ENCODE assay signal across 8 cellular contexts in the genomic region with DNA sequence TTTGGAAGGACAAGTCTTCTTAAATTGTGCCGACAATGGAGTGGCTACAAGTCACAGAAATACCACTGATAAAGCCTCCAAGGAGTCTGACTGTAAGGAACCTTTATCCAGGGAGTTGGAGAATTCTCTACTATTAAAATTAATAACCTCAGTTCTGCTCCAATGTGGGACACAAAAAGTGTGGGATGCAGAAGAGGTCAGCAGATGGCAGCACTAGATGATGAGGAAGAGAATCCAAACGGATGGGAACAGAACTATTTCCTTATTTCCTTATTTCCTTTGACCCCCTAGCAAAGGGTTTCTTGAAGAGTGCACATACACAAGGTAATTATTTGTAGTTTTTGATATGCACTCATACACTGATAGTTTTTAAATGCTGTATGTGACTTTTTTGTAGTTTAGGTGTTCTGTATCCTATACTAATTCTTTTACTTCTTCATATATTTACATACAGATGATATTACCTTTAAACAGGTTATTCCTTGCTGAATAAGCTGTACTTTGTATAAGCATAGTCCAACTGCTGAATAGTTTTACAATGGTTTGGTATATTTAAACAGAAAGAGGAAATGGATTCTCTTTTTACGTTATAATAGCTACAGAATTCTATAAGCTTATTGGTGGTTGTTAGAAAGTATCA. TPM values are rescaled to one million over a fixed set of nuclear protein-coding genes. Genes with fewer than 3 reads are reported as not detected.
DNase-seq lines count a peak whose midpoint lies in the region; ATAC-seq, FAIRE-seq and TF ChIP-seq lines count a peak whose summit lies in the region.

No MANE protein-coding gene starts in this region.

- no peaks in the 10 kb centered on the region for H3K27me3 ChIP-seq in OCI-LY3 (ENCODE audit: low read depth, low read length)
- no peaks in the 10 kb centered on the region for H3K27me3 ChIP-seq in esophagus muscularis mucosa
- no peaks in the 10 kb centered on the region for H3K27me3 ChIP-seq in osteoblast (ENCODE audit: insufficient read depth, low read length)

- H3K36me3 ChIP-seq in OCI-LY3 (replicated peaks; ENCODE audit: low read depth, low read length), result no peaks in the 10 kb centered on the region
- H3K36me3 ChIP-seq in esophagus muscularis mucosa, result no peaks in the 10 kb centered on the region
- no peaks in the 10 kb centered on the region for H3K36me3 ChIP-seq in osteoblast (ENCODE audit: insufficient read depth, low read length)

- TF ChIP-seq POLR2A in esophagus muscularis mucosa (IDR thresholded peaks at IDR 0.05; ENCODE audit: low read depth), result no peak

- H3K4me3 ChIP-seq in OCI-LY3 (ENCODE audit: low read length), result no peak overlapping the region
- no peak overlapping the region for H3K4me3 ChIP-seq in esophagus muscularis mucosa
- H3K4me3 ChIP-seq in osteoblast (ENCODE audit: insufficient read depth, low read length), result no peak overlapping the region

- no peak overlapping the region for H3K27ac ChIP-seq in OCI-LY3 (ENCODE audit: low read length)
- H3K27ac ChIP-seq in esophagus muscularis mucosa (replicated peaks in 1 of 4), result no peak overlapping the region
- no peak overlapping the region for H3K27ac ChIP-seq in osteoblast (ENCODE audit: low read depth, low read length)

- H3K79me2 ChIP-seq in OCI-LY3 (ENCODE audit: low read length) (no peaks in the 10 kb centered on the region), osteoblast (ENCODE audit: insufficient read depth, low read length) (no peaks in the 10 kb centered on the region)

- TF ChIP-seq CTCF in OCI-LY3 (IDR thresholded peaks at IDR 0.05; ENCODE audit: low read depth, low read length) (peak; percentile 53), esophagus muscularis mucosa (IDR thresholded peaks at IDR 0.05) (peak; percentile 64 to 81 (median 80)), osteoblast (IDR thresholded peaks at IDR 0.05; ENCODE audit: extremely low read depth, low read depth, low read length) (peak; percentile 62)

- DNase-seq in AG08395 (ENCODE audit: low spot score), result peak; percentile 60
- no peak for DNase-seq in GM19239 (ENCODE audit: insufficient read length, low spot score)
- DNase-seq in esophagus muscularis mucosa (ENCODE audit: extremely low spot score), result no peak
- DNase-seq in osteoblast (ENCODE audit: insufficient read length, low spot score, missing footprints), result no peak

- H4K20me1 ChIP-seq in OCI-LY3 (ENCODE audit: insufficient read depth, low read length) (no peaks in the 10 kb centered on the region), osteoblast (ENCODE audit: insufficient read depth, low read length) (no peaks in the 10 kb centered on the region)

- 57% methylated on average over 3 of the region's 3 CpGs for WGBS in esophagus muscularis mucosa

- no peak for TF ChIP-seq EP300 in esophagus muscularis mucosa (IDR thresholded peaks at IDR 0.05)

- H2AFZ ChIP-seq in OCI-LY3 (ENCODE audit: low read depth, low read length) (no peak overlapping the region), osteoblast (ENCODE audit: low read length) (no peak overlapping the region)

- H3K4me1 ChIP-seq in OCI-LY3 (ENCODE audit: low read length), result no peaks in the 10 kb centered on the region
- no peaks in the 10 kb centered on the region for H3K4me1 ChIP-seq in esophagus muscularis mucosa
- H3K4me1 ChIP-seq in osteoblast (ENCODE audit: insufficient read depth, low read length), result no peaks in the 10 kb centered on the region

- H3K9me3 ChIP-seq in OCI-LY3 (ENCODE audit: insufficient read depth, low read length), result no peaks in the 10 kb centered on the region
- H3K9me3 ChIP-seq in esophagus muscularis mucosa, result no peaks in the 10 kb centered on the region
- H3K9me3 ChIP-seq in osteoblast (ENCODE audit: low read depth, low read length), result no peaks in the 10 kb centered on the region

- peak; percentile 8 for FAIRE-seq in GM19239 (lab: Jason Lieb, UNC)

- intact Hi-C loops in esophagus muscularis mucosa (cut with DNase I), result loop anchor here (2.0 to 5.0 kb wide), 2 partner anchors 40 to 181 kb away; no protein-coding TSS in a partner anchor

- no peak overlapping the region for H3K4me2 ChIP-seq in OCI-LY3 (ENCODE audit: low read length)
- H3K4me2 ChIP-seq in osteoblast (ENCODE audit: insufficient read depth, low read length), result no peak overlapping the region

- ATAC-seq in GM21576 (IDR thresholded peaks at IDR 0.05; ENCODE audit: unreplicated experiment), result no peak
- no peak for ATAC-seq in GM21786 (IDR thresholded peaks at IDR 0.05; ENCODE audit: unreplicated experiment)
- ATAC-seq in GM19395 (IDR thresholded peaks at IDR 0.05; ENCODE audit: unreplicated experiment), result no peak

- no peak overlapping the region for H3K9ac ChIP-seq in OCI-LY3 (ENCODE audit: low read length)

RNA-seq across cellular contexts. Expression of a gene that starts 25.6 kb away (rescaled TPM):
- 10 to 100 TPM; 12.9 to 20.9 (median 18.0) TPM for total RNA-seq in esophagus muscularis mucosa
- 7.7 and 9.0 TPM in 2 replicates for total RNA-seq in osteoblast
